21 cellular contexts compared by ENCODE assay signal in the genomic region with DNA sequence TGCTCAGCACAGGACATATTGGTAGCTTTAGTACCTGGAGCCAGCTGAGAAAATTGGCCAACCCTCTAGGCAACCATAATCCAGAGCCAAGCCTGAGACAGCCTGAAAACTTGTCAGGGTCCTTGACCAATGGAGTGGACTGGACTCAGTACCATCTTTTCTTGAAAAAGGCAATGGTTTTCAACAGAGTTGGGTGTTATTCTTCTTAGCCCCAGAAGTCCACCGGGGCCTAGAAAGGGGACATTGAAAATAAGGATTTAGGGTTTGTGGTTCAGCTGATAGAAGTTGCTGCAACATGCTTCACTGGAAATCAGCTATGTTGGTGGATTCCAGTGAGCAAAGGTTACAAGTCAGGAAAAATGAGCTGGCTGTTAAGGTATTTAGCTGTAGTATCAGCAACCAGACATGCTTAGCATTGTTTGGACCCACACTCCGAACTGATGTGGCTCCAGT. TPM values are rescaled to one million over a fixed set of nuclear protein-coding genes. Genes with fewer than 3 reads are reported as not detected.
DNase-seq lines count a peak whose midpoint lies in the region; ATAC-seq, FAIRE-seq and TF ChIP-seq lines count a peak whose summit lies in the region.
"Had no signal": no experiment of that assay in that cellular context is flagged by ENCODE, and none has a peak within 500 bp of the region (broad histone marks: within the 10 kb centered on the region; RNA-seq: fewer than 3 reads in every experiment).

No MANE protein-coding gene starts in this region.

- no peak overlapping the region for H4K91ac ChIP-seq in trophoblast cell (ENCODE audit: low read depth, low read length)

- no peaks in the 10 kb centered on the region for H3K27me3 Mint-ChIP-seq in astrocyte (ENCODE audit: low read depth, unreplicated experiment)
- H3K27me3 Mint-ChIP-seq: dendritic cell treated with granulocyte-macrophage colony-stimulating factor and Interleukin-4, amounts not matched to agents 40 ng/mL and 50 ng/mL, for 4 days; T-cell had no signal

- DNase-seq in EH (ENCODE audit: low read depth) (peak; percentile 49), astrocyte (ENCODE audit: low read depth) (peak; percentile 90), glomerular visceral epithelial cell (ENCODE audit: extremely low spot score) (peak; percentile 90), trophoblast cell (peak; percentile 41 to 80), right cardiac atrium (no peak), GM20000 (ENCODE audit: low spot score) (no peak), NCI-H2029 (lab: John Stamatoyannopoulos, UW) (no peak)
- DNase-seq in activated CD4-positive, alpha-beta T cell treated with anti-CD3 and anti-CD28 coated beads for 48 hours = no peak
- DNase-seq: activated gamma-delta T cell; AML-193; aorta; gastrocnemius medialis; left ventricle myocardium inferior; PC-3; retina; SIG-M5; stimulated activated CD4-positive, alpha-beta T cell treated with anti-CD3 and anti-CD28 coated beads, Interleukin-15, amount 100 ng/mL, for 24 hours; T-cell; testis had no signal

- no peak for FAIRE-seq in astrocyte (lab: Jason Lieb, UNC)
- FAIRE-seq: H1 had no signal

- H2AFZ ChIP-seq in astrocyte (ENCODE audit: low read depth, low read length) = no peak overlapping the region
- no peak overlapping the region for H2AFZ ChIP-seq in trophoblast cell (ENCODE audit: insufficient read depth, low read length, poor library complexity)

- H3K27me3 ChIP-seq in astrocyte (ENCODE audit: insufficient read depth, low read length) (no peaks in the 10 kb centered on the region), trophoblast cell (ENCODE audit: insufficient read depth, low read length) (no peaks in the 10 kb centered on the region), right cardiac atrium (ENCODE audit: control insufficient read depth, insufficient read depth) (no peaks in the 10 kb centered on the region)
- H3K27me3 ChIP-seq: gastrocnemius medialis, testis had no signal

- H3K4me3 ChIP-seq in astrocyte (ENCODE audit: insufficient read depth, low read depth, low read length) (no peak overlapping the region), trophoblast cell (ENCODE audit: low read depth, low read length) (no peak overlapping the region), right cardiac atrium (ENCODE audit: low read length) (no peak overlapping the region)
- H3K4me3 ChIP-seq: gastrocnemius medialis, left ventricle myocardium inferior, testis had no signal

- H4K8ac ChIP-seq in trophoblast cell (ENCODE audit: low read depth, low read length) = no peak overlapping the region

- TF ChIP-seq CTCF in astrocyte (IDR thresholded peaks at IDR 0.05; ENCODE audit: insufficient read depth, low read depth, low read length) = no peak
- no peak for TF ChIP-seq CTCF in GM20000 (IDR thresholded peaks at IDR 0.05; ENCODE audit: extremely low read depth, missing control alignments)

- H3K4me1 ChIP-seq in astrocyte (ENCODE audit: insufficient read depth, low read length) (peaks cover 8% of the 10 kb centered on the region), trophoblast cell (ENCODE audit: control insufficient read depth in 1 of 2, insufficient read depth in 2 of 2, low read length in 2 of 2) (peaks cover 5 to 7% of the 10 kb centered on the region in 2 experiments), right cardiac atrium (ENCODE audit: control insufficient read depth, insufficient read depth, low read length) (no peaks in the 10 kb centered on the region)
- H3K4me1 ChIP-seq: gastrocnemius medialis, testis had no signal

- H3K4me2 ChIP-seq in astrocyte (ENCODE audit: low read length) (peak overlapping the region; percentile 37), trophoblast cell (ENCODE audit: low read length) (no peak overlapping the region)

- WGBS in trophoblast cell (ENCODE audit: extremely low coverage, insufficient coverage, insufficient read length) = no CpG with 5 or more reads among the region's 2 CpGs
- 82% methylated on average over 2 of the region's 2 CpGs for WGBS in right cardiac atrium

- intact Hi-C loops in right cardiac atrium (cut with DNase I) = no loop called here

- peaks cover 15% of the 10 kb centered on the region for H3K4me1 Mint-ChIP-seq in astrocyte (ENCODE audit: low read depth, unreplicated experiment)
- H3K4me1 Mint-ChIP-seq: T-cell had no signal

- H3K36me3 Mint-ChIP-seq in astrocyte (ENCODE audit: low read depth, unreplicated experiment) = peaks cover 10% of the 10 kb centered on the region

- H3K79me2 ChIP-seq in astrocyte (ENCODE audit: insufficient read depth, low read length) (no peaks in the 10 kb centered on the region), trophoblast cell (ENCODE audit: control insufficient read depth, insufficient read depth, low read length, poor library complexity) (no peaks in the 10 kb centered on the region)

- no peaks in the 10 kb centered on the region for H3K9me3 ChIP-seq in astrocyte (ENCODE audit: insufficient read depth, low read depth, low read length)
- no peaks in the 10 kb centered on the region for H3K9me3 ChIP-seq in trophoblast cell (ENCODE audit: insufficient read depth, low read depth, low read length)
- no peaks in the 10 kb centered on the region for H3K9me3 ChIP-seq in right cardiac atrium (ENCODE audit: control insufficient read depth, low read length)
- H3K9me3 ChIP-seq: gastrocnemius medialis, testis had no signal

- H2BK120ac ChIP-seq in trophoblast cell (ENCODE audit: insufficient read depth, low read length, poor library complexity) = no peak overlapping the region

- H4K12ac ChIP-seq in trophoblast cell (ENCODE audit: low read depth, low read length) = no peak overlapping the region

- no peaks in the 10 kb centered on the region for H3K79me1 ChIP-seq in trophoblast cell (ENCODE audit: low read length)

- H3K4ac ChIP-seq in trophoblast cell (ENCODE audit: low read depth, low read length) = no peak overlapping the region

- H3K36me3 ChIP-seq in astrocyte (ENCODE audit: insufficient read depth, low read length) (no peaks in the 10 kb centered on the region), trophoblast cell (ENCODE audit: control insufficient read depth in 1 of 2, insufficient read depth in 2 of 2, low read length in 2 of 2) (no peaks in the 10 kb centered on the region)
- H3K36me3 ChIP-seq: gastrocnemius medialis, left ventricle myocardium inferior had no signal

- H3K23ac ChIP-seq in trophoblast cell (ENCODE audit: low read length) = no peak overlapping the region

- H2AK5ac ChIP-seq in trophoblast cell (ENCODE audit: low read length) = no peak overlapping the region

- no peak overlapping the region for H3K18ac ChIP-seq in trophoblast cell (ENCODE audit: low read length)

- H3K9ac ChIP-seq in astrocyte (ENCODE audit: low read length) (no peak overlapping the region), trophoblast cell (ENCODE audit: low read length) (no peak overlapping the region)

- ATAC-seq in right cardiac atrium = no peak
- ATAC-seq: gastrocnemius medialis, PC-3, T-cell had no signal

- no peak overlapping the region for H3K14ac ChIP-seq in trophoblast cell (ENCODE audit: low read length)

- no peaks in the 10 kb centered on the region for H3K9me3 Mint-ChIP-seq in astrocyte (ENCODE audit: unreplicated experiment)
- H3K9me3 Mint-ChIP-seq: T-cell had no signal

- H3K27ac ChIP-seq in astrocyte (ENCODE audit: low read depth, low read length) (no peak overlapping the region), trophoblast cell (ENCODE audit: low read depth, low read length) (no peak overlapping the region), right cardiac atrium (ENCODE audit: low read length) (no peak overlapping the region)
- H3K27ac ChIP-seq: gastrocnemius medialis, left ventricle myocardium inferior, testis had no signal

- H2BK12ac ChIP-seq in trophoblast cell (ENCODE audit: low read length) = no peak overlapping the region

- no peak overlapping the region for H2BK5ac ChIP-seq in trophoblast cell (ENCODE audit: low read depth, low read length, poor library complexity)

- H4K20me1 ChIP-seq in astrocyte (ENCODE audit: insufficient read depth, low read length) = no peaks in the 10 kb centered on the region

- peak overlapping the region; percentile 88 for H3K27ac Mint-ChIP-seq in astrocyte (ENCODE audit: unreplicated experiment)
- H3K27ac Mint-ChIP-seq: dendritic cell treated with granulocyte-macrophage colony-stimulating factor and Interleukin-4, amounts not matched to agents 40 ng/mL and 50 ng/mL, for 4 days; T-cell had no signal

- H3K4me3 Mint-ChIP-seq in astrocyte (ENCODE audit: unreplicated experiment) = no peak overlapping the region
- H3K4me3 Mint-ChIP-seq: dendritic cell treated with granulocyte-macrophage colony-stimulating factor and Interleukin-4, amounts not matched to agents 40 ng/mL and 50 ng/mL, for 4 days; T-cell had no signal

RNA-seq across cellular contexts. Expression of a gene that starts 22.1 kb away (rescaled TPM):
- total RNA-seq in astrocyte (36.7 and 37.0 TPM in 2 replicates), right cardiac atrium (10 to 100 TPM; 38.8 to 60.5 (median 43.5) TPM)
- polyA plus RNA-seq in trophoblast cell (2013) = 48.6 and 51.0 TPM in 2 replicates
- 26.0 TPM for polyA plus RNA-seq in right cardiac atrium

Comparison
In these comparisons a context has a peak if more than half of its experiments do, and no peak if none do; other contexts are left out.
1. DNase-seq: peak in EH (single experiment), astrocyte (single experiment), glomerular visceral epithelial cell (single experiment) and trophoblast cell (2 of 2); none in activated CD4-positive, alpha-beta T cell treated with anti-CD3 and anti-CD28 coated beads for 48 hours (single experiment), right cardiac atrium (0 of 3), GM20000 (single experiment) and NCI-H2029 (single experiment).